ENCODE assay signal across 8 cellular contexts in the genomic region with DNA sequence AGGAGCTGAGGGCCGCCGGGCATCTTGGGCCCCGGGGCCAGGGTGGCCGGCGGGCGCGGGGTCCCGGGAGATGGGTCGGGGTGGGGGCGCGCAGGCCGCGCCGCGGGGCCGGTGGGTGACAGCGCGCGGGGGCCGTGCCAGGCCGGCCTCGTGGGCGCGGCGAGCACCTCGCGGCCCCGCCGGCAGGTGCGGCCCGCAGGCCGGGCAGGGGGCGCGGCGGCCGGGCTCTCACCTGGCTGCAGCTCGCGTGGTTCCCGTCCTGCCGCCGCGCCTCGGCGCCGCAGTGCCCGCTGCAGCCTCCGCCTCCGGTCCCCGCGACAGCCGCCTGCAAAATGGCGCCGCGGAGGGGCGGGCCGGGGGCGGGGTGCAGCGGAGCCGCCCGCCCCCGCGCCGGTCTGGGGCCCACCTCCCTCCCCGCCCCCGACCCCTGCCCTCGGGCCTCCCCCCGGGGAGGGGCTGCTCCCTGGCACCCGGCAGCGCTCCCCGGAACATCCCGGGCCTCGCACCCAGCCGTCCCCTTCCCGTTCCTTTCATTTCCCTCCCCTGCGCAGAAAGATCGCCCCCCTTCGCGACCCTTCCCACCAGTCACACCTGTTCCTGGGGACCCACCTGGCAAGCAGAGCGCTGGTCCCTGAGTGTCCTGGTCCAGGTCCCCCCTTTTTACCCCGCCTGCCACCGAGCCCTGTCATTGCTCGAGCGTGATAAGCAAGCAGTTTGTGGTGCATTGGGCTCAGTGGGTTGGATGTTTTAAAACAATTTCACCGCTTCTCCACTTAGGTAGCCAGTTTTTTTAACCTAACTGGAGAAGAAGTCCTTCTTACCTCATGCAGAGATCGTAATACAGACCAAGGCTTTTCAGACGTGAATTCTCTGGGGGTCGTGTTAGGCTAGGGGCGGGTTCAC. TPM values are rescaled to one million over a fixed set of nuclear protein-coding genes. Genes with fewer than 3 reads are reported as not detected.
DNase-seq lines count a peak whose midpoint lies in the region; TF ChIP-seq lines count a peak whose summit lies in the region.

A gene (minus strand): TSS at position 337 of the 903 bp plus-strand sequence. CDS start 68,948 bp downstream, outside the sequence.

- no peaks in the 10 kb centered on the region for H3K27me3 ChIP-seq in breast epithelium

- H3K36me3 Mint-ChIP-seq in IgD-negative memory B cell, result no peaks in the 10 kb centered on the region

- DNase-seq in NCI-H2029 (lab: John Stamatoyannopoulos, UW), result peak; percentile 12
- no peak for DNase-seq in NCI-H2029 treated with DMSO at 0.1 percent for 48 hours (lab: John Stamatoyannopoulos, UW)
- peak; percentile 70 for DNase-seq in UCSD-AML1 (lab: John Stamatoyannopoulos, UW; ENCODE audit: unreplicated experiment)
- DNase-seq in breast epithelium (ENCODE audit: low spot score in 2 of 2), result no peak
- DNase-seq in islet precursor cell, result peak; percentile 58
- DNase-seq in stimulated activated CD4-positive, alpha-beta T cell treated with anti-CD3 and anti-CD28 coated beads, Interleukin-12 subunit alpha, Interleukin-12 subunit beta, amount 100 ng/mL, for 24 hours (ENCODE audit: low read depth in 2 of 2), result peak; percentile 17 to 32
- no peak for DNase-seq in COR-L47 (lab: John Stamatoyannopoulos, UW)

- no peaks in the 10 kb centered on the region for H3K9me3 Mint-ChIP-seq in IgD-negative memory B cell

- H3K27ac ChIP-seq in breast epithelium, result peak within 1 kb of the TSS; percentile 52 to 63

- H3K4me1 ChIP-seq in breast epithelium, result peaks cover 3 to 4% of the 10 kb centered on the region in 2 donors

- no peaks in the 10 kb centered on the region for H3K9me3 ChIP-seq in breast epithelium

- TF ChIP-seq POLR2A in breast epithelium (IDR thresholded peaks at IDR 0.05), result no peak

- no peak for TF ChIP-seq CTCF in breast epithelium (IDR thresholded peaks at IDR 0.05)

- peak within 1 kb of the TSS; percentile 76 to 99 (median 80) for H3K27ac Mint-ChIP-seq in IgD-negative memory B cell

- no peaks in the 10 kb centered on the region for H3K36me3 ChIP-seq in breast epithelium

- intact Hi-C loops in breast epithelium (cut with DNase I; ENCODE audit: low total_unique reads), result no loop called here

- H3K4me1 Mint-ChIP-seq in IgD-negative memory B cell, result peaks cover 28 to 39% (median 32%) of the 10 kb centered on the region in 3 donors

- peak within 1 kb of the TSS; percentile 89 to 98 (median 94) for H3K4me3 Mint-ChIP-seq in IgD-negative memory B cell

- peak within 1 kb of the TSS; percentile 86 to 96 (median 89) for H3K4me3 ChIP-seq in breast epithelium

- peaks cover 1% of the 10 kb centered on the region for H3K27me3 Mint-ChIP-seq in IgD-negative memory B cell

RNA-seq across cellular contexts. Expression of the gene that starts here (rescaled TPM):
- 11.3 TPM for polyA plus RNA-seq in IgD-negative memory B cell
- total RNA-seq in breast epithelium, result 10 to 100 TPM; 14.6 to 18.6 (median 15.4) TPM

Comparison
In these comparisons a context has a peak if more than half of its experiments do, and no peak if none do; other contexts are left out.
1. DNase-seq: peak in NCI-H2029 (single experiment), UCSD-AML1 (single experiment), islet precursor cell (single experiment) and stimulated activated CD4-positive, alpha-beta T cell treated with anti-CD3 and anti-CD28 coated beads, Interleukin-12 subunit alpha, Interleukin-12 subunit beta, amount 100 ng/mL, for 24 hours (2 of 2); none in NCI-H2029 treated with DMSO at 0.1 percent for 48 hours (single experiment), breast epithelium (0 of 2) and COR-L47 (single experiment).